ENCODE assay signal across 11 cellular contexts in genomic region chr10:124619802-124620490, GRCh38.
DNase-seq lines count a peak whose midpoint lies in the region; ATAC-seq, FAIRE-seq and TF ChIP-seq lines count a peak whose summit lies in the region.
"Had no signal": no experiment of that assay in that cellular context is flagged by ENCODE, and none has a peak within 500 bp of the region (broad histone marks: within the 10 kb centered on the region; RNA-seq: fewer than 3 reads in every experiment).

No MANE protein-coding gene starts in this region.

- CTCF ChIA-PET in GM12878 (lab: Yijun Ruan, JAX), result interaction anchor here (0.6 to 3.9 kb wide), 4 partner anchors 20 to 121 kb away, joined by 3 to 30 read pairs (median 4); no protein-coding TSS in a partner anchor

- H3K27me3 ChIP-seq in GM12878 (replicated peaks in 1 of 2; ENCODE audit: control insufficient read depth in 2 of 2, insufficient read depth in 2 of 2, low read length in 1 of 2), result no peaks in the 10 kb centered on the region

- no peak for TF ChIP-seq CTCF in GM12878 (IDR thresholded peaks at IDR 0.05 in 2 of 3, conservative IDR thresholded peaks at IDR 0.05 in 1 of 3; ENCODE audit: control insufficient read depth in 2 of 3, extremely low read depth in 1 of 3, insufficient read depth in 1 of 3, low read depth in 3 of 3, low read length in 3 of 3)

- 9% methylated on average over 23 of the region's 26 CpGs for whole genome bisulfite sequencing in GM12878 (ENCODE audit: insufficient coverage, insufficient replicate concordance, low lambda C conversion rate, missing lambda C conversion rate)

- peak; percentile 51 for ATAC-seq in GM19023 (IDR thresholded peaks at IDR 0.05; ENCODE audit: unreplicated experiment)
- peak; percentile 57 for ATAC-seq in HG02885 (IDR thresholded peaks at IDR 0.05; ENCODE audit: poor library complexity, unreplicated experiment)
- peak; percentile 35 for ATAC-seq in GM12878

- TF ChIP-seq EP300 in GM12878 (IDR thresholded peaks at IDR 0.05; ENCODE audit: borderline replicate concordance in 1 of 2, control insufficient read depth in 1 of 2, low read depth in 2 of 2, low read length in 2 of 2), result no peak

- H3K27ac ChIP-seq in GM12878 (ENCODE audit: control insufficient read depth, insufficient read depth) (peak overlapping the region; percentile 25), substantia nigra (ENCODE audit: low read depth, low read length, poor library complexity, severe bottlenecking) (peak overlapping the region; percentile 91)
- H3K27ac ChIP-seq: SK-N-MC had no signal

- H3K4me1 ChIP-seq in GM12878 (ENCODE audit: control insufficient read depth, insufficient read depth, low read length), result peaks cover 41% of the 10 kb centered on the region

- intact Hi-C loops in GM12878 (cut with micrococcal nuclease; ENCODE audit: unreplicated experiment), result no loop called here

- SMC1A ChIA-PET in GM12878 (lab: Charles Lee; ENCODE audit: uncharacterized antibody, unreplicated experiment), result interaction anchor here (1.0 to 1.8 kb wide), 6 partner anchors 20 to 121 kb away, joined by 3 to 13 read pairs (median 4); no protein-coding TSS in a partner anchor

- H3K9ac ChIP-seq in GM12878 (ENCODE audit: control insufficient read depth, insufficient read depth, low read length), result 0 out of 2 replicates have a peak overlapping the region, but pooled peaks have one; percentile 1

- BruUV-seq in GM12878 (replicated peaks; lab: Mats Ljungman, UMichigan), result no TSS peak

- no peaks in the 10 kb centered on the region for H3K9me3 ChIP-seq in GM12878 (replicated peaks; ENCODE audit: control insufficient read depth, insufficient read depth, low read length)

- peak overlapping the region; percentile 77 for H3K4me2 ChIP-seq in GM12878 (ENCODE audit: control insufficient read depth, insufficient read depth)

- RAD21 ChIA-PET in GM12878 (lab: Charles Lee; ENCODE audit: unreplicated experiment), result interaction anchor here (0.7 to 4.8 kb wide), 8 partner anchors 17 to 121 kb away, joined by 3 to 35 read pairs (median 3); no protein-coding TSS in a partner anchor

- POLR2A ChIA-PET in GM12878 (lab: Charles Lee), result interaction anchor here (1.1 kb wide), 1 partner anchor 123 kb away, joined by 3 read pairs; no protein-coding TSS in a partner anchor

- no peak overlapping the region for H2AFZ ChIP-seq in GM12878 (ENCODE audit: control insufficient read depth, low read depth, low read length)

- TF ChIP-seq RAD21 in GM12878 (IDR thresholded peaks at IDR 0.05; ENCODE audit: insufficient read depth, low read depth, low read length), result no peak

- peak overlapping the region; percentile 49; the same call in 1 of the 2 replicates for H3K4me3 ChIP-seq in GM12878
- H3K4me3 ChIP-seq: SK-N-MC had no signal

- no peaks in the 10 kb centered on the region for H3K79me2 ChIP-seq in GM12878 (ENCODE audit: control insufficient read depth, insufficient read depth, low read length)

- DNase-seq in GM12878 (ENCODE audit: low read depth, low spot score) (peak; percentile 16), substantia nigra (lab: John Stamatoyannopoulos, UW) (peak in 2 of 49 donors; percentile 51 to 85), NCI-H146 treated with DMSO at 0.1 percent for 48 hours (lab: John Stamatoyannopoulos, UW; ENCODE audit: unreplicated experiment) (no peak)
- no peak for DNase-seq in activated CD4-positive, CD25-positive, alpha-beta regulatory T cell treated with anti-CD3 and anti-CD28 coated beads, Interleukin-2, amount 50 U/mL, for 72 hours
- DNase-seq in effector CD4-positive, alpha-beta T cell, result no peak
- DNase-seq: activated T-cell treated with anti-CD3 and anti-CD28 coated beads, Interleukin-2, amount 50 U/mL, for 24 hours; cortex of kidney; NCI-H1436 treated with DMSO at 0.1 percent for 48 hours had no signal

- TF ChIP-seq POLR2A in GM12878 (IDR thresholded peaks at IDR 0.05; ENCODE audit: low read depth, low read length), result no peak

- peak; percentile 52 for FAIRE-seq in GM12878 (lab: Jason Lieb, UNC)

- in situ Hi-C loops in GM12878 (cut with MboI), result no loop called here

- no peaks in the 10 kb centered on the region for H4K20me1 ChIP-seq in GM12878 (ENCODE audit: control insufficient read depth, insufficient read depth)

- peaks cover 0 to 13% of the 10 kb centered on the region in 2 experiments; a peak in 2 of 4 replicates for H3K36me3 ChIP-seq in GM12878 (ENCODE audit: control insufficient read depth in 2 of 2, insufficient read depth in 2 of 2, low read length in 1 of 2)

TF ChIP-seq in GM12878, 131 proteins besides CTCF, POLR2A, EP300 and RAD21 (continues in another document):
- TF ChIP-seq HCFC1 (IDR thresholded peaks at IDR 0.05; ENCODE audit: low read length) (no peak), NR2C2 (IDR thresholded peaks at IDR 0.05; ENCODE audit: borderline replicate concordance, control insufficient read depth, insufficient read length, low read depth) (no peak), PKNOX1 (IDR thresholded peaks at IDR 0.05) (peak; percentile 6; the same call in 1 of the 2 replicates), CBX3 (IDR thresholded peaks at IDR 0.05; ENCODE audit: borderline replicate concordance, low read depth) (no peak), RELB (IDR thresholded peaks at IDR 0.05; ENCODE audit: low read depth) (no peak), EGR1 (IDR thresholded peaks at IDR 0.05; ENCODE audit: borderline replicate concordance in 1 of 2, low read depth in 2 of 2, low read length in 2 of 2) (peak in 1 of 2 experiments; percentile 91; a peak in 2 of 3 replicates), ZBTB11 (CRISPR knock-in tag; IDR thresholded peaks at IDR 0.05) (no peak), ATF7 (IDR thresholded peaks at IDR 0.05; ENCODE audit: low read depth) (no peak), SPI1 (IDR thresholded peaks at IDR 0.05; ENCODE audit: borderline replicate concordance, insufficient read depth, low read depth, low read length) (peak; percentile 56)
